Comparison of ENCODE assay signal across 9 cellular contexts in genomic region chr21:23887709-23888303, GRCh38.
A peak's percentile ranks its signal among the peaks of the same experiment; 100 is the strongest.
DNase-seq lines count a peak whose midpoint lies in the region; ATAC-seq, FAIRE-seq and TF ChIP-seq lines count a peak whose summit lies in the region.
"Had no signal": no experiment of that assay in that cellular context is flagged by ENCODE, and none has a peak within 500 bp of the region (broad histone marks: within the 10 kb centered on the region; RNA-seq: fewer than 3 reads in every experiment).

No MANE protein-coding gene starts in this region.

- no peaks in the 10 kb centered on the region for H3K9me1 ChIP-seq in K562 (ENCODE audit: control insufficient read depth, insufficient read depth, low read length)

- H3K4me1 ChIP-seq in K562 (replicated peaks in 1 of 2; ENCODE audit: control insufficient read depth in 2 of 2, insufficient read depth in 2 of 2, low read length in 2 of 2), result peaks cover 3 to 4% of the 10 kb centered on the region in 2 experiments; a peak in 2 of 5 replicates

- POLR2A ChIA-PET in K562 (lab: Yijun Ruan, JAX), result no interaction called here

- no peak overlapping the region for H3K27ac Mint-ChIP-seq in chondrocyte (ENCODE audit: unreplicated experiment)

- DNase-seq in Daoy (ENCODE audit: low read depth) (peak; percentile 12), K562 (ENCODE audit: extremely low read depth in 1 of 4, low spot score in 3 of 4) (peak in 1 of 4 experiments; percentile 66), chondrocyte (ENCODE audit: low spot score) (no peak), NCI-H1048 (lab: John Stamatoyannopoulos, UW) (no peak), NCI-H2196 (lab: John Stamatoyannopoulos, UW; ENCODE audit: unreplicated experiment) (no peak), GM13977 (ENCODE audit: low spot score) (no peak)

- no peak overlapping the region for H3K27ac ChIP-seq in SU-DHL-6 (ENCODE audit: low read depth, low read length)
- peak overlapping the region; percentile 75 for H3K27ac ChIP-seq in K562 (ENCODE audit: extremely low read depth, low read depth, low read length)

- TF ChIP-seq CTCF in SU-DHL-6 (IDR thresholded peaks at IDR 0.05; ENCODE audit: insufficient read depth, low read length, poor library complexity, severe bottlenecking) (no peak), K562 (IDR thresholded peaks at IDR 0.05 in 2 of 3, conservative IDR thresholded peaks at IDR 0.05 in 1 of 3; ENCODE audit: insufficient read depth in 2 of 3, low read depth in 1 of 3, low read length in 3 of 3) (no peak), chondrocyte (IDR thresholded peaks at IDR 0.05) (no peak), GM13977 (IDR thresholded peaks at IDR 0.05; ENCODE audit: extremely low read depth, insufficient read depth, missing control alignments) (no peak)

- peak; percentile 55 for ATAC-seq in HG02943 (IDR thresholded peaks at IDR 0.05; ENCODE audit: low read depth, unreplicated experiment)
- ATAC-seq in K562, result peak; percentile 68
- ATAC-seq: left colon had no signal

- 1% methylated on average over 11 of the region's 11 CpGs for WGBS in K562 (ENCODE audit: insufficient coverage, low coverage, missing lambda C conversion rate)

- H3F3A ChIP-seq in SU-DHL-6 (ENCODE audit: insufficient read depth), result no peaks in the 10 kb centered on the region

- H3K36me3 Mint-ChIP-seq in chondrocyte (ENCODE audit: low read depth), result no peaks in the 10 kb centered on the region

- TF ChIP-seq POLR2A in K562 (conservative IDR thresholded peaks at IDR 0.05), result no peak

- H3K79me2 ChIP-seq in SU-DHL-6 (ENCODE audit: insufficient read depth, low read length), result no peaks in the 10 kb centered on the region
- peaks cover 15% of the 10 kb centered on the region for H3K79me2 ChIP-seq in K562 (ENCODE audit: control insufficient read depth, insufficient read depth, low read length)

- H3K9me2 ChIP-seq in SU-DHL-6 (replicated peaks; ENCODE audit: insufficient read depth, low read length), result no peaks in the 10 kb centered on the region

- no peak for TF ChIP-seq EP300 in K562 (IDR thresholded peaks at IDR 0.05; ENCODE audit: low read length)

- H3K9me3 ChIP-seq in SU-DHL-6 (ENCODE audit: insufficient read depth, low read length), result no peaks in the 10 kb centered on the region
- no peaks in the 10 kb centered on the region for H3K9me3 ChIP-seq in K562 (replicated peaks; ENCODE audit: control insufficient read depth, insufficient read depth, low read depth, low read length)

- no peaks in the 10 kb centered on the region for H3K4me1 Mint-ChIP-seq in chondrocyte (ENCODE audit: low read depth)

- no peaks in the 10 kb centered on the region for H3K27me3 ChIP-seq in SU-DHL-6 (ENCODE audit: low read length)
- H3K27me3 ChIP-seq in K562 (ENCODE audit: control insufficient read depth in 2 of 2, insufficient read depth in 2 of 2, low read length in 2 of 2), result no peaks in the 10 kb centered on the region

- no peak for FAIRE-seq in K562 (lab: Jason Lieb, UNC)

- no peak for TF ChIP-seq RAD21 in K562 (CRISPR knock-in tag; conservative IDR thresholded peaks at IDR 0.05 in 1 of 2, IDR thresholded peaks at IDR 0.05 in 1 of 2)

- H3K4me3 ChIP-seq in SU-DHL-6 (ENCODE audit: insufficient read depth, low read length, poor library complexity, severe bottlenecking), result peak overlapping the region; percentile 33
- peak overlapping the region; percentile 41 for H3K4me3 ChIP-seq in K562

- H2AFZ ChIP-seq in SU-DHL-6 (ENCODE audit: low read depth, low read length, severe bottlenecking) (peak overlapping the region; percentile 83), K562 (ENCODE audit: low read depth, low read length) (peak overlapping the region; percentile 82)

- TSS peak; percentile 80 for BruUV-seq in K562 (replicated peaks; lab: Mats Ljungman, UMichigan)

- H4K20me1 ChIP-seq in SU-DHL-6 (ENCODE audit: low read depth, low read length) (no peaks in the 10 kb centered on the region), K562 (replicated peaks; ENCODE audit: control insufficient read depth, insufficient read depth, low read length) (no peaks in the 10 kb centered on the region)

- intact Hi-C loops in K562 (cut with micrococcal nuclease), result no loop called here

- H3K36me3 ChIP-seq in SU-DHL-6 (ENCODE audit: low read length) (no peaks in the 10 kb centered on the region), K562 (ENCODE audit: control insufficient read depth, insufficient read depth, low read length) (no peaks in the 10 kb centered on the region)

- in situ Hi-C loops in K562 (cut with MboI) (no loop called here), GM13977 (cut with MboI; ENCODE audit: low pct_unique_long_range_greater_than_20kb, low sequenced_read_pairs, unreplicated experiment) (no loop called here)

- H3K9ac ChIP-seq in SU-DHL-6 (ENCODE audit: low read length) (peak overlapping the region; percentile 9; the same call in 1 of the 2 replicates), K562 (ENCODE audit: insufficient read depth in 1 of 2, low read depth in 2 of 2, low read length in 2 of 2) (peak overlapping the region in 1 of 2 experiments; percentile 69; a peak in 2 of 4 replicates)

- no peak overlapping the region for H3K4me3 Mint-ChIP-seq in chondrocyte (ENCODE audit: unreplicated experiment)

- peaks cover 46% of the 10 kb centered on the region for H3K9me3 Mint-ChIP-seq in chondrocyte (ENCODE audit: low read depth)

- no peaks in the 10 kb centered on the region for H3K27me3 Mint-ChIP-seq in chondrocyte (ENCODE audit: low read depth)

- H3K4me2 ChIP-seq in SU-DHL-6 (ENCODE audit: low read depth, low read length, poor library complexity, severe bottlenecking) (peak overlapping the region; percentile 62), K562 (ENCODE audit: insufficient read depth, low read length) (peak overlapping the region; percentile 84)

- CTCF ChIA-PET in K562 (lab: Yijun Ruan, JAX; ENCODE audit: low intra/inter-chr PET ratio), result no interaction called here

TF ChIP-seq in K562, 482 proteins besides CTCF, POLR2A, EP300 and RAD21 (continues in another document):
- TF ChIP-seq MNT (conservative IDR thresholded peaks at IDR 0.05) (peak in 1 of 2 experiments; percentile 34; a peak in 1 of 4 replicates), RBFOX2 (IDR thresholded peaks at IDR 0.05; ENCODE audit: low read depth, low read length) (0 out of 2 replicates have a peak, but pooled peaks have one; percentile 34), IRF1 (CRISPR knock-in tag; IDR thresholded peaks at IDR 0.05; ENCODE audit: borderline replicate concordance) (no peak), TAF9B (IDR thresholded peaks at IDR 0.05; ENCODE audit: partially characterized antibody) (peak; percentile 29), SPI1 (IDR thresholded peaks at IDR 0.05; ENCODE audit: borderline replicate concordance, low read depth, low read length) (0 out of 2 replicates have a peak, but pooled peaks have one; percentile 7), ZNF644 (tag; IDR thresholded peaks at IDR 0.05; ENCODE audit: low read depth) (no peak), C11orf30 (IDR thresholded peaks at IDR 0.05; ENCODE audit: low read depth) (peak; percentile 70), ZNF12 (CRISPR knock-in tag; IDR thresholded peaks at IDR 0.05) (no peak), TCF7L2 (IDR thresholded peaks at IDR 0.05; ENCODE audit: low read depth, low read length) (no peak), NONO (IDR thresholded peaks at IDR 0.05; ENCODE audit: low read depth in 2 of 2, low read length in 1 of 2) (no peak), ELF1 (tag; IDR thresholded peaks at IDR 0.05) (no peak), MAFG (tag; conservative IDR thresholded peaks at IDR 0.05) (peak; percentile 78), ZNF316 (IDR thresholded peaks at IDR 0.05) (peak; percentile 73), ZC3H11A (IDR thresholded peaks at IDR 0.05; ENCODE audit: low read depth, low read length) (no peak)
